In the genomic region with DNA sequence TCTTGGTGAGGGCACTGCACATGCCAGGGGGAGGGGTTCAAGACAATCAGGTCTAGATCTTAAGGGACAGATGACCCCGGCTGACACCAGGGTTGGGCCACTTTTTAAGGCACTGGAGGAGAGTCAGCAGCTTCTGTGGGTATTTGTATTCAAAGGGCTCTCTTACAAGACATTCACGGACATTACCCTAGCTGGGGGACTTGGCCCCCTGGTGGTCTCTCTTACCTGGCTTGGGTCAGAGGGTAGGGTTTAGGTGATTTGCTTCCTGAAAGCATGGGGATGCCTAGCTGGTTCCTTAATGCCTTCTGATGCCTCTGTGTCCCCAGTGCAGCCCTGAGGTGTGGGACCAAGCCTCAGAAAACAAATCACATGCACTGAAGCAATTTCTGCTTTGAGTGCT, we compare ENCODE assay signal across 15 cellular contexts.
DNase-seq lines count a peak whose midpoint lies in the region; ATAC-seq and TF ChIP-seq lines count a peak whose summit lies in the region.
"Had no signal": no experiment of that assay in that cellular context is flagged by ENCODE, and none has a peak within 500 bp of the region (broad histone marks: within the 10 kb centered on the region; RNA-seq: fewer than 3 reads in every experiment).

No MANE protein-coding gene starts in this region.

- H3K4me1 ChIP-seq in GM23338 (ENCODE audit: insufficient read depth) (peaks cover 8% of the 10 kb centered on the region; the same call in 1 of the 2 replicates), endodermal cell (ENCODE audit: control insufficient read depth, insufficient read depth, low read length) (peaks cover 3% of the 10 kb centered on the region), neuronal stem cell (ENCODE audit: control insufficient read depth in 2 of 2, insufficient read depth in 1 of 2, low read depth in 1 of 2, low read length in 2 of 2) (peaks cover 9 to 18% of the 10 kb centered on the region in 2 donors)

- H3K4me2 ChIP-seq in GM23338 (no peak overlapping the region), neuronal stem cell (ENCODE audit: insufficient read depth, low read length, poor library complexity, severe bottlenecking) (no peak overlapping the region)
- H3K4me2 ChIP-seq: A549 had no signal

- WGBS in endodermal cell (ENCODE audit: insufficient coverage in 1 of 2, insufficient read length in 1 of 2), 2 experiments, result 83% methylated on average over 1 to 2 of the region's 2 CpGs
- WGBS in neuronal stem cell (ENCODE audit: extremely low coverage in 2 of 2, insufficient read length in 2 of 2, insufficient replicate concordance in 1 of 2), 2 donors, result no CpG with 5 or more reads among the region's 2 CpGs

- H2BK5ac ChIP-seq in neuronal stem cell (ENCODE audit: low read length), result no peak overlapping the region

- no peak overlapping the region for H3K23ac ChIP-seq in neuronal stem cell (ENCODE audit: low read depth, low read length, poor library complexity)

- H3K27ac ChIP-seq in GM23338 (ENCODE audit: low read depth) (no peak overlapping the region), endodermal cell (ENCODE audit: low read depth, low read length) (no peak overlapping the region), neuronal stem cell (replicated peaks; ENCODE audit: low read length) (no peak overlapping the region)
- H3K27ac ChIP-seq: A549 had no signal

- H3K18ac ChIP-seq in neuronal stem cell (ENCODE audit: low read length), result no peak overlapping the region

- H3F3A ChIP-seq in GM23338 (replicated peaks; ENCODE audit: low read depth), result no peaks in the 10 kb centered on the region

- H3K14ac ChIP-seq in neuronal stem cell (ENCODE audit: low read length), result no peak overlapping the region

- H3K27me3 Mint-ChIP-seq in GM23338 (ENCODE audit: insufficient read depth, low read depth, poor library complexity) (peaks cover 6% of the 10 kb centered on the region), endodermal cell (ENCODE audit: insufficient read depth) (no peaks in the 10 kb centered on the region)

- TF ChIP-seq CTCF in GM23338 (conservative IDR thresholded peaks at IDR 0.05; ENCODE audit: low read depth in 2 of 2), result peak; percentile 35 to 43
- peak; percentile 56 for TF ChIP-seq CTCF in endodermal cell (conservative IDR thresholded peaks at IDR 0.05)

- H4K8ac ChIP-seq in neuronal stem cell (ENCODE audit: low read depth, low read length), result no peak overlapping the region

- peaks cover 23% of the 10 kb centered on the region for H3K9me3 ChIP-seq in endodermal cell (ENCODE audit: control insufficient read depth, low read length)
- peaks cover 0 to 13% of the 10 kb centered on the region in 2 donors for H3K9me3 ChIP-seq in neuronal stem cell (replicated peaks in 1 of 2; ENCODE audit: control insufficient read depth in 2 of 2, insufficient read depth in 1 of 2, low read depth in 1 of 2, low read length in 2 of 2)
- H3K9me3 ChIP-seq: A549 had no signal

- ATAC-seq in GM23338 (peak; percentile 49), HG03460 (IDR thresholded peaks at IDR 0.05; ENCODE audit: unreplicated experiment) (no peak)
- ATAC-seq: A549; CD8-positive, alpha-beta T cell; GM12878 had no signal

- no peak overlapping the region for H3K4ac ChIP-seq in neuronal stem cell (ENCODE audit: low read length)

- no peak overlapping the region for H2BK12ac ChIP-seq in neuronal stem cell (ENCODE audit: low read length)

- H3K36me3 Mint-ChIP-seq in GM23338 (ENCODE audit: low read depth) (peaks cover 15% of the 10 kb centered on the region; the same call in 2 of the 3 replicates), endodermal cell (ENCODE audit: low read depth) (peaks cover 3% of the 10 kb centered on the region)
- H3K36me3 Mint-ChIP-seq: CD14-positive monocyte had no signal

- H2BK120ac ChIP-seq in neuronal stem cell (ENCODE audit: low read depth, low read length), result no peak overlapping the region

- H3K4me1 Mint-ChIP-seq in GM23338 (peaks cover 12% of the 10 kb centered on the region), endodermal cell (peaks cover 21% of the 10 kb centered on the region)

- H3K79me1 ChIP-seq in neuronal stem cell (ENCODE audit: low read depth, low read length), result no peaks in the 10 kb centered on the region

- no peak overlapping the region for H2BK15ac ChIP-seq in neuronal stem cell (ENCODE audit: low read length)

- no peak overlapping the region for H2AK5ac ChIP-seq in neuronal stem cell (ENCODE audit: low read depth, low read length)

- H2AFZ ChIP-seq in GM23338 (peak overlapping the region; percentile 66; the same call in 1 of the 2 replicates), neuronal stem cell (ENCODE audit: low read length) (peak overlapping the region; percentile 12)

- no peaks in the 10 kb centered on the region for H4K20me1 ChIP-seq in GM23338 (replicated peaks; ENCODE audit: insufficient read depth)

- no peak overlapping the region for H4K91ac ChIP-seq in neuronal stem cell (ENCODE audit: low read depth, low read length, poor library complexity)

- no peak overlapping the region for H3K27ac Mint-ChIP-seq in GM23338
- H3K27ac Mint-ChIP-seq in endodermal cell, result no peak overlapping the region
- H3K27ac Mint-ChIP-seq: CD8-positive, alpha-beta T cell had no signal

- H3K9me2 ChIP-seq in GM23338 (ENCODE audit: insufficient read depth), result peaks cover 6% of the 10 kb centered on the region; the same call in 1 of the 2 replicates

- peak; percentile 36 for DNase-seq in GM23338 (ENCODE audit: low spot score)
- peak; percentile 57 for DNase-seq in endodermal cell
- DNase-seq in neuronal stem cell (ENCODE audit: low spot score), result no peak
- DNase-seq in ecto neural progenitor cell (ENCODE audit: low spot score), result no peak
- no peak for DNase-seq in GM19240 (ENCODE audit: insufficient read length, low spot score)
- no peak for DNase-seq in occipital lobe (lab: John Stamatoyannopoulos, UW)
- DNase-seq: CD8-positive, alpha-beta T cell; COR-L47; H9; IMR-90; KBM-7 had no signal

- peaks cover 24% of the 10 kb centered on the region for H3K9me3 Mint-ChIP-seq in GM23338
- peaks cover 24% of the 10 kb centered on the region for H3K9me3 Mint-ChIP-seq in endodermal cell

- H3K9ac ChIP-seq in endodermal cell (ENCODE audit: extremely low read depth, low read length, poor library complexity, severe bottlenecking) (no peak overlapping the region), neuronal stem cell (ENCODE audit: low read depth, low read length, poor library complexity) (no peak overlapping the region)

- H3K4me3 Mint-ChIP-seq in GM23338 (no peak overlapping the region), endodermal cell (no peak overlapping the region)
- H3K4me3 Mint-ChIP-seq: CD14-positive monocyte; CD8-positive, alpha-beta T cell; H9 had no signal

- H3K36me3 ChIP-seq in GM23338 (ENCODE audit: insufficient read depth), result 0 out of 2 replicates have a peak, but pooled peaks cover 3% of the 10 kb centered on the region
- H3K36me3 ChIP-seq in endodermal cell (ENCODE audit: control insufficient read depth, insufficient read depth, low read length), result no peaks in the 10 kb centered on the region
- H3K36me3 ChIP-seq in neuronal stem cell (replicated peaks in 1 of 2; ENCODE audit: control insufficient read depth in 2 of 2, insufficient read depth in 2 of 2, low read length in 2 of 2), result no peaks in the 10 kb centered on the region

- H3K27me3 ChIP-seq in GM23338 (ENCODE audit: insufficient read depth), result no peaks in the 10 kb centered on the region
- H3K27me3 ChIP-seq in endodermal cell (ENCODE audit: control insufficient read depth, insufficient read depth, low read length, poor library complexity, severe bottlenecking), result no peaks in the 10 kb centered on the region
- H3K27me3 ChIP-seq in neuronal stem cell (ENCODE audit: control insufficient read depth in 3 of 3, insufficient read depth in 3 of 3, low read depth in 1 of 3, low read length in 3 of 3), result no peaks in the 10 kb centered on the region

- H3K4me3 ChIP-seq in GM23338 (no peak overlapping the region), endodermal cell (ENCODE audit: low read length) (no peak overlapping the region), neuronal stem cell (ENCODE audit: low read length in 2 of 2) (no peak overlapping the region)
- H3K4me3 ChIP-seq: A549, GM12878 had no signal

- H3K79me2 ChIP-seq in GM23338 (replicated peaks; ENCODE audit: insufficient read depth), result no peaks in the 10 kb centered on the region

TF ChIP-seq in GM23338, 12 proteins besides CTCF, POLR2A, EP300 and RAD21 (continues in another document):
- TF ChIP-seq, protein P1, sequence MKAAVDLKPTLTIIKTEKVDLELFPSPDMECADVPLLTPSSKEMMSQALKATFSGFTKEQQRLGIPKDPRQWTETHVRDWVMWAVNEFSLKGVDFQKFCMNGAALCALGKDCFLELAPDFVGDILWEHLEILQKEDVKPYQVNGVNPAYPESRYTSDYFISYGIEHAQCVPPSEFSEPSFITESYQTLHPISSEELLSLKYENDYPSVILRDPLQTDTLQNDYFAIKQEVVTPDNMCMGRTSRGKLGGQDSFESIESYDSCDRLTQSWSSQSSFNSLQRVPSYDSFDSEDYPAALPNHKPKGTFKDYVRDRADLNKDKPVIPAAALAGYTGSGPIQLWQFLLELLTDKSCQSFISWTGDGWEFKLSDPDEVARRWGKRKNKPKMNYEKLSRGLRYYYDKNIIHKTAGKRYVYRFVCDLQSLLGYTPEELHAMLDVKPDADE (IDR thresholded peaks at IDR 0.05), result no peak
- TF ChIP-seq JUNB (IDR thresholded peaks at IDR 0.05; ENCODE audit: unreplicated experiment) (no peak), POLR2AphosphoS5 (IDR thresholded peaks at IDR 0.05; ENCODE audit: low read depth) (no peak), EZH2phosphoT487 (IDR thresholded peaks at IDR 0.05; ENCODE audit: unreplicated experiment) (no peak)

Comparison
In these comparisons a context has a peak if more than half of its experiments do, and no peak if none do; other contexts are left out.
1. DNase-seq: peak in GM23338 (single experiment) and endodermal cell (single experiment); none in neuronal stem cell (single experiment), ecto neural progenitor cell (single experiment), GM19240 (single experiment) and occipital lobe (single experiment).